In genomic region chr3:32195995-32196540, GRCh38 we compare ENCODE assay signal across 21 cellular contexts. TPM values are rescaled to one million over a fixed set of nuclear protein-coding genes. Genes with fewer than 3 reads are reported as not detected.
DNase-seq lines count a peak whose midpoint lies in the region; ATAC-seq, FAIRE-seq and TF ChIP-seq lines count a peak whose summit lies in the region.
"Had no signal": no experiment of that assay in that cellular context is flagged by ENCODE, and none has a peak within 500 bp of the region (broad histone marks: within the 10 kb centered on the region; RNA-seq: fewer than 3 reads in every experiment).

No MANE protein-coding gene starts in this region.

- peak; percentile 8 to 37 (median 20) for ATAC-seq in pancreas
- ATAC-seq in GM18909 (IDR thresholded peaks at IDR 0.05; ENCODE audit: poor library complexity, unreplicated experiment): no peak
- no peak for ATAC-seq in HG02884 (IDR thresholded peaks at IDR 0.05; ENCODE audit: unreplicated experiment)
- ATAC-seq: GM23338, T-helper 17 cell had no signal

- intact Hi-C loops in pancreas (cut with DNase I): no loop called here
- intact Hi-C loops in thyroid gland (cut with DNase I): no loop called here

- no peaks in the 10 kb centered on the region for H3K27me3 ChIP-seq in pancreas
- H3K27me3 ChIP-seq in thyroid gland: no peaks in the 10 kb centered on the region
- H3K27me3 ChIP-seq: BLaER1 had no signal

- H3K4me3 ChIP-seq in pancreas (no peak overlapping the region), thyroid gland (replicated peaks in 1 of 3) (no peak overlapping the region)
- H3K4me3 ChIP-seq: BLaER1, GM23338, HAP-1 had no signal

- H3K4me1 ChIP-seq in pancreas (peaks cover 0 to 7% (median 6%) of the 10 kb centered on the region in 3 donors), thyroid gland (no peaks in the 10 kb centered on the region)
- H3K4me1 ChIP-seq: HAP-1 had no signal

- TF ChIP-seq POLR2A in thyroid gland (IDR thresholded peaks at IDR 0.05): no peak

- FAIRE-seq in pancreas (lab: Jason Lieb, UNC): no peak
- FAIRE-seq: RCC 7860 had no signal

- TF ChIP-seq CTCF in pancreas (IDR thresholded peaks at IDR 0.05): no peak
- no peak for TF ChIP-seq CTCF in thyroid gland (IDR thresholded peaks at IDR 0.05)

- WGBS in pancreas, 2 donors: 40 to 42% methylated on average over 4 of the region's 4 CpGs
- 89 to 90% methylated on average over 4 of the region's 4 CpGs for WGBS in thyroid gland, 2 donors

- no peaks in the 10 kb centered on the region for H3K9me3 ChIP-seq in pancreas
- no peaks in the 10 kb centered on the region for H3K9me3 ChIP-seq in thyroid gland
- H3K9me3 ChIP-seq: BLaER1, HAP-1 had no signal

- DNase-seq in DMS153 (lab: John Stamatoyannopoulos, UW) (peak; percentile 12), DMS153 treated with DMSO at 0.1 percent for 48 hours (lab: John Stamatoyannopoulos, UW; ENCODE audit: unreplicated experiment) (no peak), NCI-H2029 treated with DMSO at 0.1 percent for 48 hours (lab: John Stamatoyannopoulos, UW) (peak; percentile 56), SHP77 (lab: John Stamatoyannopoulos, UW) (peak; percentile 20 to 33), pancreas (no peak), thyroid gland (no peak)
- DNase-seq: ACHN; CD4-positive, alpha-beta T cell; DMS79; NCI-H187 treated with DMSO at 0.1 percent for 48 hours; NCI-H446; NCI-H69; T-helper 17 cell had no signal

- no peak overlapping the region for H3K27ac ChIP-seq in pancreas
- no peak overlapping the region for H3K27ac ChIP-seq in thyroid gland
- H3K27ac ChIP-seq: 22Rv1, BLaER1, KMS-11 had no signal

- H3K36me3 ChIP-seq in pancreas (no peaks in the 10 kb centered on the region), thyroid gland (no peaks in the 10 kb centered on the region)
- H3K36me3 ChIP-seq: BLaER1, HAP-1 had no signal

RNA-seq across cellular contexts. Expression of gene CMTM8, which starts 42.4 kb away (rescaled TPM):
- total RNA-seq in pancreas (10 to 100 TPM; 12.6 to 17.9 (median 16.7) TPM), thyroid gland (10 to 100 TPM in 2 of 4 donors, 1 to 10 TPM in 2; 6.6 to 17.3 (median 11.0) TPM)
- 10 to 100 TPM; 11.0 to 23.7 TPM for polyA plus RNA-seq in pancreas

Comparison
In these comparisons a context has a peak if more than half of its experiments do, and no peak if none do; other contexts are left out.
1. DNase-seq: peak in DMS153 (single experiment), NCI-H2029 treated with DMSO at 0.1 percent for 48 hours (single experiment) and SHP77 (2 of 2); none in DMS153 treated with DMSO at 0.1 percent for 48 hours (single experiment), pancreas (0 of 6) and thyroid gland (0 of 2).
2. ATAC-seq: peak in pancreas (4 of 4); none in GM18909 (single experiment) and HG02884 (single experiment).